22 cellular contexts compared by ENCODE assay signal in genomic region chr3:32857921-32858320, GRCh38. TPM values are rescaled to one million over a fixed set of nuclear protein-coding genes. Genes with fewer than 3 reads are reported as not detected.
"Had no signal": no experiment of that assay in that cellular context is flagged by ENCODE, and none has a peak within 500 bp of the region (broad histone marks: within the 10 kb centered on the region; RNA-seq: fewer than 3 reads in every experiment).

No MANE protein-coding gene starts in this region.

- H3K9me3 Mint-ChIP-seq: activated CD4-positive, alpha-beta T cell treated with anti-CD3 and anti-CD28 coated beads, Interleukin-2, amount 10 ng/mL, durations not matched to agents 7 days and 5 days; activated naive CD4-positive, alpha-beta T cell treated with anti-CD3 and anti-CD28 coated beads for 36 hours; activated T-cell treated with anti-CD3 and anti-CD28 coated beads, Interleukin-2, amount 50 U/mL, for 24 hours; activated T-helper 2 cell treated with anti-CD3 and anti-CD28 coated beads, Interferon-gamma antibody, Interleukin-2, Interleukin-4, amounts not matched to agents 10 μg/mL and 5 μg/mL and 100 μg/mL, durations not matched to agents 14 hours and 24 hours and 36 hours; stimulated activated naive CD8-positive, alpha-beta T cell treated with anti-CD3 and anti-CD28 coated beads, Interleukin-15, Interleukin-2, amounts not matched to agents 100 ng/mL and 50 ng/mL, for 24 hours had no signal

- H3K27ac ChIP-seq: left ventricle myocardium inferior, psoas muscle, skin epidermis, tibial nerve, uterus had no signal

- ATAC-seq: activated CD4-positive, CD25-positive, alpha-beta regulatory T cell treated with anti-CD3 and anti-CD28 coated beads, Interleukin-2, amount 50 U/mL, for 24 hours; activated CD8-positive, alpha-beta T cell treated with anti-CD3 and anti-CD28 coated beads, Interleukin-2, amount 10 ng/mL, durations not matched to agents 7 days and 5 days; psoas muscle; right cardiac atrium had no signal

- H3K4me1 ChIP-seq: psoas muscle, uterus had no signal

- H3K36me3 Mint-ChIP-seq: brain had no signal

- DNase-seq: activated CD4-positive, alpha-beta T cell treated with anti-CD3 and anti-CD28 coated beads, Interleukin-2, amount 10 ng/mL, durations not matched to agents 7 days and 5 days; activated CD8-positive, alpha-beta T cell treated with anti-CD3 and anti-CD28 coated beads, Interleukin-2, amount 10 ng/mL, durations not matched to agents 7 days and 5 days; activated naive CD4-positive, alpha-beta T cell treated with anti-CD3 and anti-CD28 coated beads for 36 hours; activated T-cell treated with anti-CD3 and anti-CD28 coated beads, Interleukin-2, amount 50 U/mL, for 24 hours; anterior cingulate cortex; central memory CD4-positive, alpha-beta T cell; erythroblast; head of caudate nucleus; left ventricle myocardium inferior; psoas muscle; right cardiac atrium; stimulated activated CD4-positive, alpha-beta T cell treated with anti-CD3 and anti-CD28 coated beads, Interleukin-2, amount 100 ng/mL, for 48 hours; T1000; uterus had no signal

- H3K27me3 ChIP-seq: tibial nerve, uterus had no signal

- H3K27me3 Mint-ChIP-seq: brain; stimulated activated naive CD8-positive, alpha-beta T cell treated with anti-CD3 and anti-CD28 coated beads, Interleukin-15, Interleukin-2, amounts not matched to agents 100 ng/mL and 50 ng/mL, for 24 hours had no signal

- H3K27ac Mint-ChIP-seq: activated CD4-positive, alpha-beta T cell treated with anti-CD3 and anti-CD28 coated beads, Interleukin-2, amount 10 ng/mL, durations not matched to agents 7 days and 5 days; activated CD8-positive, alpha-beta T cell treated with anti-CD3 and anti-CD28 coated beads, Interleukin-2, amount 10 ng/mL, durations not matched to agents 7 days and 5 days; activated naive CD4-positive, alpha-beta T cell treated with anti-CD3 and anti-CD28 coated beads for 36 hours; activated T-cell treated with anti-CD3 and anti-CD28 coated beads, Interleukin-2, amount 50 U/mL, for 24 hours; activated T-helper 2 cell treated with anti-CD3 and anti-CD28 coated beads, Interferon-gamma antibody, Interleukin-2, Interleukin-4, amounts not matched to agents 10 μg/mL and 5 μg/mL and 100 μg/mL, durations not matched to agents 14 hours and 24 hours and 36 hours; brain; stimulated activated naive CD8-positive, alpha-beta T cell treated with anti-CD3 and anti-CD28 coated beads, Interleukin-15, Interleukin-2, amounts not matched to agents 100 ng/mL and 50 ng/mL, for 24 hours had no signal

- H3K36me3 ChIP-seq: left ventricle myocardium inferior, tibial nerve, uterus had no signal

- H3K4me1 Mint-ChIP-seq: activated CD4-positive, alpha-beta T cell treated with anti-CD3 and anti-CD28 coated beads, Interleukin-2, amount 10 ng/mL, durations not matched to agents 7 days and 5 days had no signal

- H3K4me3 Mint-ChIP-seq: activated CD4-positive, alpha-beta T cell treated with anti-CD3 and anti-CD28 coated beads, Interleukin-2, amount 10 ng/mL, durations not matched to agents 7 days and 5 days; activated CD8-positive, alpha-beta T cell treated with anti-CD3 and anti-CD28 coated beads, Interleukin-2, amount 10 ng/mL, durations not matched to agents 7 days and 5 days; activated naive CD4-positive, alpha-beta T cell treated with anti-CD3 and anti-CD28 coated beads for 36 hours; activated T-cell treated with anti-CD3 and anti-CD28 coated beads, Interleukin-2, amount 50 U/mL, for 24 hours; brain; stimulated activated naive CD8-positive, alpha-beta T cell treated with anti-CD3 and anti-CD28 coated beads, Interleukin-15, Interleukin-2, amounts not matched to agents 100 ng/mL and 50 ng/mL, for 24 hours had no signal

- H3K4me3 ChIP-seq: left ventricle myocardium inferior, psoas muscle, skin epidermis, tibial nerve, uterus had no signal

- H3K9me3 ChIP-seq: left ventricle myocardium inferior, psoas muscle, tibial nerve, uterus had no signal

RNA-seq across cellular contexts. Expression of gene TRIM71, which starts 40.1 kb away (rescaled TPM):
- total RNA-seq: activated CD4-positive, alpha-beta T cell treated with anti-CD3 and anti-CD28 coated beads, Interleukin-2, amount 10 ng/mL, durations not matched to agents 7 days and 5 days; activated CD8-positive, alpha-beta T cell treated with anti-CD3 and anti-CD28 coated beads, Interleukin-2, amount 10 ng/mL, durations not matched to agents 7 days and 5 days; left ventricle myocardium inferior; myocyte; osteocyte; psoas muscle; right cardiac atrium had no signal
